In the genomic region with DNA sequence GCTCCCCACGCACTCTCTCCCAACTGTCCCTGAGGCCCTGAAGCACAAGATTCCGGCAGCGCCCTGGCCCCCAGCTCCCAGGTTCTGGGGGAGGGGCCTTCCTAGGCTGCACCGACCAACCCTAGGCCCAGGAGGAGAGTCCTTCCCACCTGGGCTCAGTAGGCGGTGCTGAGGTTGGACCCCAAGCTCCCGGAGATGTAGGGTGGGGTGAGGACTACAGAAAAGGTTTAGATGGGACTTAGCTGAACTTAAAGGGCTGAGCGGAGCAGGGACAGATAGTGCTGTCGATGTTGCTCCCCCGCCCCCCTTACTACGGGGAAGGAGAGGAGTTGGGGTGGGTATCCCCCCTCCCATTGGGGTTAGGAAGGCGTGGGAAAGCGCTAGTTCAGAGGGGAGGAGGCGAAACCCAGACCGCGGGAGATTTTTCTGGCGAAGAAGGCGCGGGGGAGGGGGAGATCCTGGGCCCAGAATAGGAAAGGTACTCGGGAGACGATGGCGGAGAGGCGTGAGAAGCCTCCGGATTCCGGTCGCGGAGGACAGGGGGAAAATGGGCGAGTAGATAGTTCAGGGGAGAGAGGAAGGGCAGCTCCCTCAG, we compare ENCODE assay signal across 1 cellular context.
TF ChIP-seq lines count a peak whose summit lies in the region.

No MANE protein-coding gene starts in this region.

TF ChIP-seq in HEK293, 187 proteins besides CTCF, POLR2A, EP300 and RAD21 (continued from another document):
- no peak for TF ChIP-seq ZNF658 (tag by site-specific recombination; IDR thresholded peaks at IDR 0.05)
